Comparison of ENCODE assay signal across 9 cellular contexts in the genomic region with DNA sequence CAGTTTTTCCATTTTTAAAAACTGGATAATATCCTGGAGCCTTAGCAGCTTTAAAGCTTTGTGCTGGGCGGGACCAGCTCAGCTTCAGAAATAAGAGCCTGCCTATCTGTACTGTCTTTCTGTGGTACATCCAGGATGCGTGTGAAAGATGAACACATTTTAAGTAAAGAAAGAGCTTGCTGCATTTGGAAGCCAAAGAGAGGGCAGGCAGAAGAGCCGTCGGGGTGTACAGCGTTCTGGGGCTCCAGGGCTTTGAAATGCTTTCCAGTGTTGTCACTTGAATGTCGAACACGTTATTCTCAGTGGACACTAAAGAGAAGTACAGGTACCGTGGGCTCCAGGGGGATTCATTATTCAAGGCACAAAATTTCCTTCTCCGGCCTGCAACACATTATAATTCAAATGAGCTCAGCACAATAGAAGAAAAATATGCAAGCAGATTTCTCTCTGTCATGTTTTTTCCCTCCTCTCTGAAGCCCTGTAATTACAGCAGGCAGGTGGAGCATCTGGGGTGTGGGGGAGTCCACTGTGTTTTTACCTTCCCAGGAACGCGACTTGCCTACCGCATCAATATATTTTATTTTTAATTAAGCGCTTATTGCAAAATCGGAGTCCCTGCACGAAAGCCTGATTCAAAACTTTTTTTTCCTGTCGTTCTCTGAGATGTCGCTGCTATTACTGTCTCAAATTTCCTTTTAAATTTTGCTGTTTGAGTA.
A peak's percentile ranks its signal among the peaks of the same experiment; 100 is the strongest.
DNase-seq lines count a peak whose midpoint lies in the region; ATAC-seq and TF ChIP-seq lines count a peak whose summit lies in the region.
"Had no signal": no experiment of that assay in that cellular context is flagged by ENCODE, and none has a peak within 500 bp of the region (broad histone marks: within the 10 kb centered on the region; RNA-seq: fewer than 3 reads in every experiment).

No MANE protein-coding gene starts in this region.

- intact Hi-C loops in ovary (cut with DNase I): loop anchor here in 1 of 4 donors (10.0 kb wide), 2 partner anchors 110 to 290 kb away; partner anchors contain the start of gene ZSWIM6

- H3K4me1 ChIP-seq in BLaER1 (peaks cover 36% of the 10 kb centered on the region), ovary (ENCODE audit: insufficient read depth) (peaks cover 10% of the 10 kb centered on the region)

- H3K27ac ChIP-seq in BLaER1 (no peak overlapping the region), ovary (no peak overlapping the region)

- H4K20me1 ChIP-seq in BLaER1: peaks cover 7% of the 10 kb centered on the region; the same call in 1 of the 2 replicates

- no peaks in the 10 kb centered on the region for H3K9me3 ChIP-seq in BLaER1
- no peaks in the 10 kb centered on the region for H3K9me3 ChIP-seq in ovary

- H3K9ac ChIP-seq in BLaER1: no peak overlapping the region

- WGBS in ovary, 3 donors: 46 to 57% (median 53%) methylated on average over 17 of the region's 17 CpGs

- H3K27me3 ChIP-seq in BLaER1: peaks cover 26% of the 10 kb centered on the region
- no peaks in the 10 kb centered on the region for H3K27me3 ChIP-seq in ovary

- TF ChIP-seq CTCF in fibroblast of pulmonary artery (IDR thresholded peaks at IDR 0.05; ENCODE audit: low read length, missing control alignments) (no peak), ovary (IDR thresholded peaks at IDR 0.05) (no peak)

- TF ChIP-seq POLR2A in ovary (IDR thresholded peaks at IDR 0.05): no peak

- H3K36me3 ChIP-seq in BLaER1 (no peaks in the 10 kb centered on the region), ovary (no peaks in the 10 kb centered on the region)

- ATAC-seq in GM18873 (IDR thresholded peaks at IDR 0.05; ENCODE audit: low FRiP score, unreplicated experiment) (no peak), HG02885 (IDR thresholded peaks at IDR 0.05; ENCODE audit: poor library complexity, unreplicated experiment) (no peak)

- H3K4me2 ChIP-seq in BLaER1: peak overlapping the region; percentile 97

- DNase-seq in NCI-H69 (lab: John Stamatoyannopoulos, UW) (peak; percentile 80), fibroblast of pulmonary artery (ENCODE audit: low read depth) (no peak), ovary (no peak), NOMO-1 (lab: John Stamatoyannopoulos, UW; ENCODE audit: unreplicated experiment in 2 of 2) (no peak), NCI-H1048 (lab: John Stamatoyannopoulos, UW) (no peak)
- DNase-seq: T-helper 9 cell had no signal

- TF ChIP-seq EP300 in ovary (IDR thresholded peaks at IDR 0.05): no peak

- H3K4me3 ChIP-seq in BLaER1 (peak overlapping the region; percentile 64), fibroblast of pulmonary artery (replicated peaks; ENCODE audit: low read depth, low read length) (peak overlapping the region; percentile 50), ovary (peak overlapping the region; percentile 47)
